1 cellular context compared by ENCODE assay signal in the genomic region with DNA sequence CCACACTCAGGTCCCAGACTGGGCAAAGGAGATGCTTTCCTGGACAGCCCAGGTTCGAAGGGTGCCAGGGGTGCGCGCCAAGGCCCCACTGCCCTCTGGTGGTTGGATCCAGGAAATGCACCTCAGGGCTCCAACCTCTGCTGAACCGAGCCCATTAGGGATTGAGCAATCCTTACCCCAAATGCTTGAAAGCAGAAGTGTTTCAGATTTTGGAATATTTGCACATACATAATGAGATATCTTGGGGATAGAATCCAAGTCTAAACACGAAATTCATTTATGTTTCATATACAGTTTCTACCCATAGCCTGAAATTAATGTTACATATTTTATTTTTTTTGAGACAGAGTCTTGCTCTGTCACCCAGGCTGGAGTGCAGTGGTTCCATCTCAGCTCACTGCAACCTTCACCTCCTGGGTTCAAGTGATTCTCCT.
TF ChIP-seq lines count a peak whose summit lies in the region.

No MANE protein-coding gene starts in this region.

TF ChIP-seq in HepG2, 621 proteins besides CTCF, POLR2A, EP300 and RAD21 (continued from another document and continues in another):
- no peak for TF ChIP-seq ZNF33A (CRISPR knock-in tag; IDR thresholded peaks at IDR 0.05; ENCODE audit: borderline replicate concordance)
- no peak for TF ChIP-seq NFYB (CRISPR knock-in tag; IDR thresholded peaks at IDR 0.05)
- TF ChIP-seq HNRNPLL (IDR thresholded peaks at IDR 0.05; ENCODE audit: low read depth, low read length, poor library complexity, severe bottlenecking), result no peak
- TF ChIP-seq ZFX (CRISPR knock-in tag; IDR thresholded peaks at IDR 0.05; ENCODE audit: low read depth), result 0 out of 2 replicates have a peak, but pooled peaks have one; percentile 27
- TF ChIP-seq NFE2 (CRISPR knock-in tag; IDR thresholded peaks at IDR 0.05), result no peak
- no peak for TF ChIP-seq NFE2L2 (IDR thresholded peaks at IDR 0.05; ENCODE audit: low read length)
- TF ChIP-seq ZNF142 (CRISPR knock-in tag; IDR thresholded peaks at IDR 0.05), result no peak
- no peak for TF ChIP-seq ZNF3 (CRISPR knock-in tag; IDR thresholded peaks at IDR 0.05)
- no peak for TF ChIP-seq ZNF121 (CRISPR knock-in tag; IDR thresholded peaks at IDR 0.05)
- peak; percentile 48; the same call in 1 of the 2 replicates for TF ChIP-seq ZNF205 (CRISPR knock-in tag; IDR thresholded peaks at IDR 0.05)
- TF ChIP-seq ZNF577 (CRISPR knock-in tag; IDR thresholded peaks at IDR 0.05; ENCODE audit: borderline replicate concordance, low read depth), result no peak
- TF ChIP-seq ZNF781 (CRISPR knock-in tag; IDR thresholded peaks at IDR 0.05; ENCODE audit: borderline replicate concordance, not compliant biosample characterization), result no peak
- TF ChIP-seq, protein P1, sequence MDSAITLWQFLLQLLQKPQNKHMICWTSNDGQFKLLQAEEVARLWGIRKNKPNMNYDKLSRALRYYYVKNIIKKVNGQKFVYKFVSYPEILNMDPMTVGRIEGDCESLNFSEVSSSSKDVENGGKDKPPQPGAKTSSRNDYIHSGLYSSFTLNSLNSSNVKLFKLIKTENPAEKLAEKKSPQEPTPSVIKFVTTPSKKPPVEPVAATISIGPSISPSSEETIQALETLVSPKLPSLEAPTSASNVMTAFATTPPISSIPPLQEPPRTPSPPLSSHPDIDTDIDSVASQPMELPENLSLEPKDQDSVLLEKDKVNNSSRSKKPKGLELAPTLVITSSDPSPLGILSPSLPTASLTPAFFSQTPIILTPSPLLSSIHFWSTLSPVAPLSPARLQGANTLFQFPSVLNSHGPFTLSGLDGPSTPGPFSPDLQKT (CRISPR knock-in tag; IDR thresholded peaks at IDR 0.05; ENCODE audit: borderline replicate concordance), result no peak
- TF ChIP-seq ATF1 (CRISPR knock-in tag; IDR thresholded peaks at IDR 0.05), result no peak
- TF ChIP-seq ZMYM3 (CRISPR knock-in tag; IDR thresholded peaks at IDR 0.05), result no peak
- TF ChIP-seq KLF6 (CRISPR knock-in tag; IDR thresholded peaks at IDR 0.05), result 0 out of 2 replicates have a peak, but pooled peaks have one; percentile 44
- no peak for TF ChIP-seq MYNN (CRISPR knock-in tag; IDR thresholded peaks at IDR 0.05; ENCODE audit: low read depth)
- no peak for TF ChIP-seq UBTF (CRISPR knock-in tag; IDR thresholded peaks at IDR 0.05)
- TF ChIP-seq, protein P2, sequence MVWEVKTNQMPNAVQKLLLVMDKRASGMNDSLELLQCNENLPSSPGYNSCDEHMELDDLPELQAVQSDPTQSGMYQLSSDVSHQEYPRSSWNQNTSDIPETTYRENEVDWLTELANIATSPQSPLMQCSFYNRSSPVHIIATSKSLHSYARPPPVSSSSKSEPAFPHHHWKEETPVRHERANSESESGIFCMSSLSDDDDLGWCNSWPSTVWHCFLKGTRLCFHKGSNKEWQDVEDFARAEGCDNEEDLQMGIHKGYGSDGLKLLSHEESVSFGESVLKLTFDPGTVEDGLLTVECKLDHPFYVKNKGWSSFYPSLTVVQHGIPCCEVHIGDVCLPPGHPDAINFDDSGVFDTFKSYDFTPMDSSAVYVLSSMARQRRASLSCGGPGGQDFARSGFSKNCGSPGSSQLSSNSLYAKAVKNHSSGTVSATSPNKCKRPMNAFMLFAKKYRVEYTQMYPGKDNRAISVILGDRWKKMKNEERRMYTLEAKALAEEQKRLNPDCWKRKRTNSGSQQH (CRISPR knock-in tag; IDR thresholded peaks at IDR 0.05; ENCODE audit: low read depth), result no peak
- TF ChIP-seq ZNF770 (CRISPR knock-in tag; IDR thresholded peaks at IDR 0.05), result no peak
- TF ChIP-seq, protein P3, sequence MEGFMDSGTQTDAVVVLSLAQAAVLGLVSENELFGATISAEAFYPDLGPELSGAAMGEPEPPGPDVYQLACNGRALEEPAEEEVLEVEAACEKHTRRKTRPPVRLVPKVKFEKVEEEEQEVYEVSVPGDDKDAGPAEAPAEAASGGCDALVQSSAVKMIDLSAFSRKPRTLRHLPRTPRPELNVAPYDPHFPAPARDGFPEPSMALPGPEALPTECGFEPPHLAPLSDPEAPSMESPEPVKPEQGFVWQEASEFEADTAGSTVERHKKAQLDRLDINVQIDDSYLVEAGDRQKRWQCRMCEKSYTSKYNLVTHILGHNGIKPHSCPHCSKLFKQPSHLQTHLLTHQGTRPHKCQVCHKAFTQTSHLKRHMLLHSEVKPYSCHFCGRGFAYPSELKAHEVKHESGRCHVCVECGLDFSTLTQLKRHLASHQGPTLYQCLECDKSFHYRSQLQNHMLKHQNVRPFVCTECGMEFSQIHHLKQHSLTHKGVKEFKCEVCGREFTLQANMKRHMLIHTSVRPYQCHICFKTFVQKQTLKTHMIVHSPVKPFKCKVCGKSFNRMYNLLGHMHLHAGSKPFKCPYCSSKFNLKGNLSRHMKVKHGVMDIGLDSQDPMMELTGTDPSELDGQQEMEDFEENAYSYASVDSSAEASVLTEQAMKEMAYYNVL (CRISPR knock-in tag; IDR thresholded peaks at IDR 0.05; ENCODE audit: borderline replicate concordance), result no peak
- TF ChIP-seq U2AF2 (IDR thresholded peaks at IDR 0.05; ENCODE audit: low read depth, low read length), result no peak
- TF ChIP-seq AKAP8 (CRISPR knock-in tag; IDR thresholded peaks at IDR 0.05), result no peak
- TF ChIP-seq CEBPB (IDR thresholded peaks at IDR 0.05; ENCODE audit: borderline replicate concordance, low read depth, low read length), result peak; percentile 96
- TF ChIP-seq, protein P4, sequence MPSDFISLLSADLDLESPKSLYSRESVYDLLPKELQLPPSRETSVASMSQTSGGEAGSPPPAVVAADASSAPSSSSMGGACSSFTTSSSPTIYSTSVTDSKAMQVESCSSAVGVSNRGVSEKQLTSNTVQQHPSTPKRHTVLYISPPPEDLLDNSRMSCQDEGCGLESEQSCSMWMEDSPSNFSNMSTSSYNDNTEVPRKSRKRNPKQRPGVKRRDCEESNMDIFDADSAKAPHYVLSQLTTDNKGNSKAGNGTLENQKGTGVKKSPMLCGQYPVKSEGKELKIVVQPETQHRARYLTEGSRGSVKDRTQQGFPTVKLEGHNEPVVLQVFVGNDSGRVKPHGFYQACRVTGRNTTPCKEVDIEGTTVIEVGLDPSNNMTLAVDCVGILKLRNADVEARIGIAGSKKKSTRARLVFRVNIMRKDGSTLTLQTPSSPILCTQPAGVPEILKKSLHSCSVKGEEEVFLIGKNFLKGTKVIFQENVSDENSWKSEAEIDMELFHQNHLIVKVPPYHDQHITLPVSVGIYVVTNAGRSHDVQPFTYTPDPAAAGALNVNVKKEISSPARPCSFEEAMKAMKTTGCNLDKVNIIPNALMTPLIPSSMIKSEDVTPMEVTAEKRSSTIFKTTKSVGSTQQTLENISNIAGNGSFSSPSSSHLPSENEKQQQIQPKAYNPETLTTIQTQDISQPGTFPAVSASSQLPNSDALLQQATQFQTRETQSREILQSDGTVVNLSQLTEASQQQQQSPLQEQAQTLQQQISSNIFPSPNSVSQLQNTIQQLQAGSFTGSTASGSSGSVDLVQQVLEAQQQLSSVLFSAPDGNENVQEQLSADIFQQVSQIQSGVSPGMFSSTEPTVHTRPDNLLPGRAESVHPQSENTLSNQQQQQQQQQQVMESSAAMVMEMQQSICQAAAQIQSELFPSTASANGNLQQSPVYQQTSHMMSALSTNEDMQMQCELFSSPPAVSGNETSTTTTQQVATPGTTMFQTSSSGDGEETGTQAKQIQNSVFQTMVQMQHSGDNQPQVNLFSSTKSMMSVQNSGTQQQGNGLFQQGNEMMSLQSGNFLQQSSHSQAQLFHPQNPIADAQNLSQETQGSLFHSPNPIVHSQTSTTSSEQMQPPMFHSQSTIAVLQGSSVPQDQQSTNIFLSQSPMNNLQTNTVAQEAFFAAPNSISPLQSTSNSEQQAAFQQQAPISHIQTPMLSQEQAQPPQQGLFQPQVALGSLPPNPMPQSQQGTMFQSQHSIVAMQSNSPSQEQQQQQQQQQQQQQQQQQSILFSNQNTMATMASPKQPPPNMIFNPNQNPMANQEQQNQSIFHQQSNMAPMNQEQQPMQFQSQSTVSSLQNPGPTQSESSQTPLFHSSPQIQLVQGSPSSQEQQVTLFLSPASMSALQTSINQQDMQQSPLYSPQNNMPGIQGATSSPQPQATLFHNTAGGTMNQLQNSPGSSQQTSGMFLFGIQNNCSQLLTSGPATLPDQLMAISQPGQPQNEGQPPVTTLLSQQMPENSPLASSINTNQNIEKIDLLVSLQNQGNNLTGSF (CRISPR knock-in tag; IDR thresholded peaks at IDR 0.05), result no peak
- no peak for TF ChIP-seq ZNF552 (CRISPR knock-in tag; IDR thresholded peaks at IDR 0.05; ENCODE audit: borderline replicate concordance)
- no peak for TF ChIP-seq YY1 (IDR thresholded peaks at IDR 0.05; ENCODE audit: insufficient read depth, insufficient replicate concordance, low read depth, low read length)
- TF ChIP-seq ZNF224 (CRISPR knock-in tag; IDR thresholded peaks at IDR 0.05), result no peak
- no peak for TF ChIP-seq PHB2 (IDR thresholded peaks at IDR 0.05; ENCODE audit: partially characterized antibody)
- TF ChIP-seq GATA4 (IDR thresholded peaks at IDR 0.05; ENCODE audit: borderline replicate concordance, low read depth), result no peak
- no peak for TF ChIP-seq KMT2B (CRISPR knock-in tag; IDR thresholded peaks at IDR 0.05)
- TF ChIP-seq HNF4A (CRISPR knock-in tag; IDR thresholded peaks at IDR 0.05), result no peak
- TF ChIP-seq ATF7 (IDR thresholded peaks at IDR 0.05), result no peak
- TF ChIP-seq ATF7 (CRISPR knock-in tag; IDR thresholded peaks at IDR 0.05), result no peak
- TF ChIP-seq NONO (IDR thresholded peaks at IDR 0.05), result no peak
- TF ChIP-seq NONO (CRISPR knock-in tag; conservative IDR thresholded peaks at IDR 0.05), result no peak
- TF ChIP-seq CENPT (CRISPR knock-in tag; IDR thresholded peaks at IDR 0.05; ENCODE audit: low read depth), result no peak
- no peak for TF ChIP-seq ZFP41 (CRISPR knock-in tag; IDR thresholded peaks at IDR 0.05; ENCODE audit: borderline replicate concordance)
